29 cellular contexts compared by ENCODE assay signal in genomic region chr7:66865290-66865864, GRCh38.
"Had no signal": no experiment of that assay in that cellular context is flagged by ENCODE, and none has a peak within 500 bp of the region (broad histone marks: within the 10 kb centered on the region; RNA-seq: fewer than 3 reads in every experiment).

No MANE protein-coding gene starts in this region.

- H3K27me3 ChIP-seq: esophagus muscularis mucosa, foreskin keratinocyte, gastroesophageal sphincter, heart right ventricle, left lung, neural progenitor cell, stomach, thyroid gland, vagina had no signal

- ATAC-seq: foreskin keratinocyte; gastroesophageal sphincter; heart right ventricle; left cardiac atrium; left lung; mucosa of descending colon; natural killer cell treated with Interleukin-12 subunit alpha and Interleukin-12 subunit beta and Interleukin-15 and Interleukin-18, amount 100 ng/mL, for 72 hours; sciatic nerve had no signal

- H3K27me3 Mint-ChIP-seq: naive B cell; natural killer cell treated with Interleukin-12 subunit alpha and Interleukin-12 subunit beta and Interleukin-15 and Interleukin-18, amount 100 ng/mL, for 72 hours; progenitor cell of endocrine pancreas had no signal

- H3K9me3 Mint-ChIP-seq: mesothelial cell of epicardium; naive B cell; natural killer cell treated with Interleukin-12 subunit alpha and Interleukin-12 subunit beta and Interleukin-15 and Interleukin-18, amount 100 ng/mL, for 72 hours; neural progenitor cell had no signal

- H3K27ac Mint-ChIP-seq: mesothelial cell of epicardium, progenitor cell of endocrine pancreas had no signal

- H3K4me1 ChIP-seq: esophagus muscularis mucosa, foreskin keratinocyte, gastroesophageal sphincter, left lung, parathyroid adenoma, stomach, thyroid gland, vagina had no signal

- H3K9me3 ChIP-seq: esophagus muscularis mucosa, gastroesophageal sphincter, heart right ventricle, left lung, mucosa of descending colon, stomach, thyroid gland, vagina had no signal

- H3K27ac ChIP-seq: esophagus muscularis mucosa, foreskin keratinocyte, gastroesophageal sphincter, heart right ventricle, left lung, neural progenitor cell, parathyroid adenoma, stomach, thyroid gland, vagina had no signal

- H3K4me3 Mint-ChIP-seq: mesothelial cell of epicardium; naive B cell; natural killer cell treated with Interleukin-12 subunit alpha and Interleukin-12 subunit beta and Interleukin-15 and Interleukin-18, amount 100 ng/mL, for 72 hours; neural progenitor cell had no signal

- H3K36me3 ChIP-seq: neural progenitor cell, vagina had no signal

- DNase-seq: dermis blood vessel endothelial cell; effector memory CD4-positive, alpha-beta T cell; foreskin keratinocyte; glutamatergic neuron; heart right ventricle; hippocampal formation; left cardiac atrium; left lung; mesenchymal stem cell; mucosa of descending colon; naive B cell; stimulated activated CD4-positive, alpha-beta T cell treated with anti-CD3 and anti-CD28 coated beads, Interleukin-12 subunit alpha, Interleukin-12 subunit beta, amount 100 ng/mL, for 4 hours; stimulated activated CD4-positive, alpha-beta T cell treated with anti-CD3 and anti-CD28 coated beads, Interleukin-1b, Interleukin-23, amount 100 ng/mL, for 48 hours; stimulated activated CD4-positive, alpha-beta T cell treated with anti-CD3 and anti-CD28 coated beads, Interleukin-4, amount 100 ng/mL, for 1 hour; stimulated activated CD8-positive, alpha-beta memory T cell treated with anti-CD3 and anti-CD28 coated beads, Interleukin-4, amount 100 ng/mL, for 48 hours; stimulated activated naive CD4-positive, alpha-beta T cell treated with Interleukin-2 at 50 U/mL for 16 hours; stomach; thyroid gland; trophoblast cell had no signal

- H3K4me3 ChIP-seq: esophagus muscularis mucosa, gastroesophageal sphincter, heart right ventricle, left lung, mucosa of descending colon, neural progenitor cell, smooth muscle cell, stomach, thyroid gland, vagina had no signal

- H3K4me1 Mint-ChIP-seq: mesothelial cell of epicardium had no signal
